ENCODE assay signal across 9 cellular contexts in the genomic region with DNA sequence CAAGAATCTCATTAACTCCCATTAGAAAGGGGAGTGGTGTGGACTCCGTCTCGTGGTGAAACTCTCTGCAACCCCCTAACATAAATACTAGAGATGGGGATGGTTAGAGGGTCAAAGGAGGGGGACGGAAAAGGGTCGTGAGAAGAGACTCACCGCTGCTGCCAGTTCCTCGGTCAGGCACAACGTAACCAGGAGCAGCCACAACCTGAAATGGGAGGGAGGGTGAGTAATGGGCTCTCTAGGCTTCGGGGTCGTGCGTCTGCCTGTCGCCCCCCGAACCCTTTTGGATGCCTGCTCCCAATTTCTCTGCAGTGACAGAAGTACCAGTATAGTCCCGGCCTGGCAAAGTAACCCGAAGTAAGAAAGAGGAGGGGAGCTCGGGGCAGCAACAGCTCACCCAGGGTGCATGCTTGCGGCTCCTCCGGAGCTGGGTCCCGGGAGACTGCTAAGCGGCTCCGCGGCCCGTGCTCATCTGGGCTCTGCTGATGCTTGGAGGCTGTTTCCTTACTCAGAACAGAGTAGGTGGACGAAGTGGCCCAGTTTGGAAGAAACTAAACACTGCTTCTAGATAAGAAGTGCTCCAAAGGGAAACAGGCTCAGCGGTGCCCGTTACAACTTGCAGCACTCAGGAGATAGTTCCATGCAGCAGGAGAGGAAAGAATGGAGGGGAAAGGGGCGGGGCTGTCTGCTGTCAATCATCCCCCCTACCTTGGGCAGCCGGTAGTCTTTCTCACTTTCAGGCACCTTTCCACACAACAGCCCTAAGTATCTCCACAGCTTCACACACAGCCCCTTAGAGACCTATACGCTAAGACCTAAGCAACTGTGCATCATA. TPM values are rescaled to one million over a fixed set of nuclear protein-coding genes. Genes with fewer than 3 reads are reported as not detected.
A peak's percentile ranks its signal among the peaks of the same experiment; 100 is the strongest.
DNase-seq lines count a peak whose midpoint lies in the region; ATAC-seq and TF ChIP-seq lines count a peak whose summit lies in the region.
"Had no signal": no experiment of that assay in that cellular context is flagged by ENCODE, and none has a peak within 500 bp of the region (broad histone marks: within the 10 kb centered on the region; RNA-seq: fewer than 3 reads in every experiment).

A gene (minus strand): TSS at position 634 of the 835 bp plus-strand sequence. CDS start 226 bp downstream, at position 408.

- H3K4me2 ChIP-seq in PC-9: peak within 1 kb of the TSS; percentile 83

- H3K4me1 ChIP-seq in Caco-2: peaks cover 6% of the 10 kb centered on the region; the same call in 1 of the 2 replicates
- peaks cover 25% of the 10 kb centered on the region for H3K4me1 ChIP-seq in PC-9 (replicated peaks; ENCODE audit: insufficient read depth)
- H3K4me1 ChIP-seq in neuron (ENCODE audit: insufficient read depth, low read length): no peaks in the 10 kb centered on the region

- H3K9me3 ChIP-seq in Caco-2 (no peaks in the 10 kb centered on the region), PC-9 (ENCODE audit: insufficient read depth, low read depth) (no peaks in the 10 kb centered on the region), neuron (ENCODE audit: low read length) (no peaks in the 10 kb centered on the region)

- H3K9me3 Mint-ChIP-seq in Caco-2 (ENCODE audit: unreplicated experiment): no peaks in the 10 kb centered on the region

- BruUV-seq in Caco-2 (replicated peaks; lab: Mats Ljungman, UMichigan) (no TSS peak), PC-9 (replicated peaks; lab: Mats Ljungman, UMichigan) (no TSS peak)

- H3K4me1 Mint-ChIP-seq in Caco-2 (ENCODE audit: low read depth, unreplicated experiment): no peaks in the 10 kb centered on the region

- POLR2A ChIA-PET in Caco-2 (lab: Charles Lee) (no interaction called here), PC-9 (lab: Charles Lee; ENCODE audit: unreplicated experiment) (interaction anchor here (0.6 kb wide), 1 partner anchor 8 kb away, joined by 3 read pairs; no protein-coding TSS in a partner anchor)

- H3K27me3 Mint-ChIP-seq in Caco-2 (ENCODE audit: insufficient read depth, unreplicated experiment): no peaks in the 10 kb centered on the region

- ATAC-seq in GM18517 (IDR thresholded peaks at IDR 0.05; ENCODE audit: unreplicated experiment) (no peak), HG02852 (IDR thresholded peaks at IDR 0.05; ENCODE audit: unreplicated experiment) (no peak)

- CTCF ChIA-PET in Caco-2 (lab: Charles Lee): no interaction called here
- CTCF ChIA-PET in PC-9 (lab: Charles Lee): no interaction called here

- H3K36me3 ChIP-seq in Caco-2 (ENCODE audit: control insufficient read depth, insufficient read depth, low read length) (no peaks in the 10 kb centered on the region), PC-9 (ENCODE audit: low read depth) (no peaks in the 10 kb centered on the region), neuron (ENCODE audit: insufficient read depth, low read length) (no peaks in the 10 kb centered on the region)

- DNase-seq in Caco-2 (peak; percentile 58), PC-9 (peak in 1 of 2 experiments; percentile 46), fibroblast of pulmonary artery (ENCODE audit: low read depth) (no peak)
- DNase-seq in stimulated activated naive CD4-positive, alpha-beta T cell treated with Interleukin-2 at 50 U/mL for 16 hours (lab: John Stamatoyannopoulos, UW): no peak
- DNase-seq in activated CD4-positive, alpha-beta T cell treated with anti-CD3 and anti-CD28 coated beads for 4 hours: no peak
- DNase-seq: GDM1 had no signal

- no peaks in the 10 kb centered on the region for H3K9me2 ChIP-seq in PC-9 (ENCODE audit: insufficient read depth)

- peaks cover 19% of the 10 kb centered on the region; the same call in 1 of the 2 replicates for H3K79me2 ChIP-seq in PC-9 (ENCODE audit: low read depth)

- TF ChIP-seq CTCF in Caco-2 (IDR thresholded peaks at IDR 0.05; ENCODE audit: insufficient read depth in 1 of 2, low read depth in 1 of 2, low read length in 1 of 2, severe bottlenecking in 1 of 2, unreplicated experiment in 1 of 2) (no peak), PC-9 (conservative IDR thresholded peaks at IDR 0.05) (no peak), fibroblast of pulmonary artery (IDR thresholded peaks at IDR 0.05; ENCODE audit: low read length, missing control alignments) (no peak)

- H4K20me1 ChIP-seq in PC-9 (ENCODE audit: insufficient read depth): no peaks in the 10 kb centered on the region

- H3K27ac Mint-ChIP-seq in Caco-2 (ENCODE audit: unreplicated experiment): peak within 1 kb of the TSS; percentile 93

- H3F3A ChIP-seq in PC-9 (ENCODE audit: insufficient read depth, low read depth): no peaks in the 10 kb centered on the region

- intact Hi-C loops in Caco-2 (cut with micrococcal nuclease; ENCODE audit: unreplicated experiment): loop anchor here (5.0 kb wide), 2 partner anchors 41 to 66 kb away; no protein-coding TSS in a partner anchor
- intact Hi-C loops in PC-9 (cut with micrococcal nuclease; ENCODE audit: unreplicated experiment): loop anchor here (2.0 kb wide), 1 partner anchor 125 kb away; no protein-coding TSS in a partner anchor

- H3K27me3 ChIP-seq in Caco-2 (replicated peaks; ENCODE audit: control insufficient read depth, insufficient read depth, low read length): no peaks in the 10 kb centered on the region
- H3K27me3 ChIP-seq in PC-9 (ENCODE audit: insufficient read depth, low read depth): no peaks in the 10 kb centered on the region
- H3K27me3 ChIP-seq in neuron (ENCODE audit: insufficient read depth, low read length): no peaks in the 10 kb centered on the region

- no peak within 1 kb of the TSS for H3K27ac ChIP-seq in PC-9

- H3K4me3 ChIP-seq in Caco-2 (ENCODE audit: low read depth, low read length): peak within 1 kb of the TSS; percentile 61
- peak within 1 kb of the TSS; percentile 85 for H3K4me3 ChIP-seq in PC-9
- H3K4me3 ChIP-seq in fibroblast of pulmonary artery (replicated peaks; ENCODE audit: low read depth, low read length): peak within 1 kb of the TSS; percentile 61
- H3K4me3 ChIP-seq in neuron (ENCODE audit: low read length): peak within 1 kb of the TSS; percentile 69

- peak within 1 kb of the TSS; percentile 96 for H2AFZ ChIP-seq in PC-9
- H2AFZ ChIP-seq in neuron (ENCODE audit: low read depth, low read length): peak within 1 kb of the TSS; percentile 80

- peak within 1 kb of the TSS; percentile 96 for H3K4me3 Mint-ChIP-seq in Caco-2 (ENCODE audit: unreplicated experiment)

- no peaks in the 10 kb centered on the region for H3K36me3 Mint-ChIP-seq in Caco-2 (ENCODE audit: insufficient read depth, unreplicated experiment)

RNA-seq across cellular contexts. Expression of the gene that starts here (rescaled TPM):
- total RNA-seq in Caco-2 (2022): 15.9 and 16.0 TPM in 2 replicates
- 13.6 and 15.5 TPM in 2 replicates for total RNA-seq in PC-9 (2021)

Comparison
In these comparisons a context has a peak if more than half of its experiments do, and no peak if none do; other contexts are left out.
1. DNase-seq: peak in Caco-2 (2 of 2); none in fibroblast of pulmonary artery (single experiment), stimulated activated naive CD4-positive, alpha-beta T cell treated with Interleukin-2 at 50 U/mL for 16 hours (single experiment) and activated CD4-positive, alpha-beta T cell treated with anti-CD3 and anti-CD28 coated beads for 4 hours (0 of 2).
2. Peak in every context shown above with its lines, with median percentiles within 50 percentile points of each other: H3K4me3 ChIP-seq.